Comparison of ENCODE assay signal across 19 cellular contexts in genomic region chr4:74378573-74378972, GRCh38. TPM values are rescaled to one million over a fixed set of nuclear protein-coding genes. Genes with fewer than 3 reads are reported as not detected.
"Had no signal": no experiment of that assay in that cellular context is flagged by ENCODE, and none has a peak within 500 bp of the region (broad histone marks: within the 10 kb centered on the region; RNA-seq: fewer than 3 reads in every experiment).

No MANE protein-coding gene starts in this region.

- ATAC-seq: activated CD4-positive, alpha-beta T cell treated with anti-CD3 and anti-CD28 coated beads for 36 hours; body of pancreas; foreskin keratinocyte; natural killer cell treated with Interleukin-12 subunit alpha and Interleukin-12 subunit beta and Interleukin-15 and Interleukin-18, amount 100 ng/mL, for 72 hours had no signal

- H3K4me3 Mint-ChIP-seq: activated B cell treated with CpG ODN at 0.5 μM for 24 hours; activated CD4-positive, alpha-beta memory T cell treated with anti-CD3 and anti-CD28 coated beads for 36 hours; activated CD4-positive, alpha-beta T cell treated with anti-CD3 and anti-CD28 coated beads for 36 hours; activated naive CD4-positive, alpha-beta T cell treated with anti-CD3 and anti-CD28 coated beads, Interleukin-2, amount 10 ng/mL, durations not matched to agents 7 days and 5 days; immature natural killer cell; natural killer cell treated with Interleukin-12 subunit alpha and Interleukin-12 subunit beta and Interleukin-15 and Interleukin-18, amount 100 ng/mL, for 72 hours; stimulated activated naive CD8-positive, alpha-beta T cell treated with anti-CD3 and anti-CD28 coated beads, Interleukin-15, Interleukin-2, amounts not matched to agents 100 ng/mL and 50 ng/mL, for 24 hours had no signal

- H3K4me3 ChIP-seq: body of pancreas, dorsolateral prefrontal cortex, esophagus squamous epithelium, ovary, prostate gland, tibial nerve had no signal

- H3K36me3 Mint-ChIP-seq: activated CD4-positive, alpha-beta memory T cell treated with anti-CD3 and anti-CD28 coated beads for 36 hours; activated naive CD4-positive, alpha-beta T cell treated with anti-CD3 and anti-CD28 coated beads, Interleukin-2, amount 10 ng/mL, durations not matched to agents 7 days and 5 days; immature natural killer cell; natural killer cell treated with Interleukin-12 subunit alpha and Interleukin-12 subunit beta and Interleukin-15 and Interleukin-18, amount 100 ng/mL, for 72 hours had no signal

- H3K27ac Mint-ChIP-seq: activated B cell treated with CpG ODN at 0.5 μM for 24 hours; activated CD4-positive, alpha-beta memory T cell treated with anti-CD3 and anti-CD28 coated beads for 36 hours; activated CD4-positive, alpha-beta T cell treated with anti-CD3 and anti-CD28 coated beads for 36 hours; activated naive CD4-positive, alpha-beta T cell treated with anti-CD3 and anti-CD28 coated beads, Interleukin-2, amount 10 ng/mL, durations not matched to agents 7 days and 5 days; immature natural killer cell; natural killer cell treated with Interleukin-12 subunit alpha and Interleukin-12 subunit beta and Interleukin-15 and Interleukin-18, amount 100 ng/mL, for 72 hours; stimulated activated naive CD8-positive, alpha-beta T cell treated with anti-CD3 and anti-CD28 coated beads, Interleukin-15, Interleukin-2, amounts not matched to agents 100 ng/mL and 50 ng/mL, for 24 hours had no signal

- H3K27ac ChIP-seq: body of pancreas, dorsolateral prefrontal cortex, esophagus squamous epithelium, foreskin keratinocyte, ovary, prostate gland, tibial nerve had no signal

- H3K4me1 Mint-ChIP-seq: activated B cell treated with CpG ODN at 0.5 μM for 24 hours; activated naive CD4-positive, alpha-beta T cell treated with anti-CD3 and anti-CD28 coated beads, Interleukin-2, amount 10 ng/mL, durations not matched to agents 7 days and 5 days; immature natural killer cell had no signal

- H3K9me3 Mint-ChIP-seq: activated B cell treated with CpG ODN at 0.5 μM for 24 hours; activated CD4-positive, alpha-beta memory T cell treated with anti-CD3 and anti-CD28 coated beads for 36 hours; activated naive CD4-positive, alpha-beta T cell treated with anti-CD3 and anti-CD28 coated beads, Interleukin-2, amount 10 ng/mL, durations not matched to agents 7 days and 5 days; immature natural killer cell; natural killer cell treated with Interleukin-12 subunit alpha and Interleukin-12 subunit beta and Interleukin-15 and Interleukin-18, amount 100 ng/mL, for 72 hours; stimulated activated naive CD8-positive, alpha-beta T cell treated with anti-CD3 and anti-CD28 coated beads, Interleukin-15, Interleukin-2, amounts not matched to agents 100 ng/mL and 50 ng/mL, for 24 hours had no signal

- H3K27me3 Mint-ChIP-seq: activated naive CD4-positive, alpha-beta T cell treated with anti-CD3 and anti-CD28 coated beads, Interleukin-2, amount 10 ng/mL, durations not matched to agents 7 days and 5 days had no signal

- DNase-seq: activated B cell treated with CpG ODN at 0.5 μM for 24 hours; activated CD4-positive, alpha-beta memory T cell treated with anti-CD3 and anti-CD28 coated beads for 36 hours; activated CD4-positive, alpha-beta T cell treated with anti-CD3 and anti-CD28 coated beads for 36 hours; activated effector memory CD4-positive, alpha-beta T cell treated with Interleukin-2 at 50 U/mL for 16 hours; activated naive CD4-positive, alpha-beta T cell treated with anti-CD3 and anti-CD28 coated beads, Interleukin-2, amount 10 ng/mL, durations not matched to agents 7 days and 5 days; activated T-cell treated with anti-CD3 and anti-CD28 coated beads, Interleukin-2, amount 50 U/mL, for 48 hours; body of pancreas; caudate nucleus; dorsolateral prefrontal cortex; esophagus squamous epithelium; foreskin keratinocyte; immature natural killer cell; ovary; T1000 had no signal

RNA-seq across cellular contexts. Expression of gene EREG, which starts 13.6 kb away (rescaled TPM):
- total RNA-seq: activated B cell treated with CpG ODN at 0.5 μM for 24 hours; activated CD4-positive, alpha-beta memory T cell treated with anti-CD3 and anti-CD28 coated beads for 36 hours; activated CD4-positive, alpha-beta T cell treated with anti-CD3 and anti-CD28 coated beads for 36 hours; body of pancreas; natural killer cell treated with Interleukin-12 subunit alpha and Interleukin-12 subunit beta and Interleukin-15 and Interleukin-18, amount 100 ng/mL, for 72 hours; T-helper 1 cell treated with Interleukin-12 subunit alpha and Interleukin-12 subunit beta and Interleukin-4 antibody, amounts not matched to agents 30 ng/mL and 1 ng/mL, for 36 hours had no signal
